ENCODE assay signal across 20 cellular contexts in the genomic region with DNA sequence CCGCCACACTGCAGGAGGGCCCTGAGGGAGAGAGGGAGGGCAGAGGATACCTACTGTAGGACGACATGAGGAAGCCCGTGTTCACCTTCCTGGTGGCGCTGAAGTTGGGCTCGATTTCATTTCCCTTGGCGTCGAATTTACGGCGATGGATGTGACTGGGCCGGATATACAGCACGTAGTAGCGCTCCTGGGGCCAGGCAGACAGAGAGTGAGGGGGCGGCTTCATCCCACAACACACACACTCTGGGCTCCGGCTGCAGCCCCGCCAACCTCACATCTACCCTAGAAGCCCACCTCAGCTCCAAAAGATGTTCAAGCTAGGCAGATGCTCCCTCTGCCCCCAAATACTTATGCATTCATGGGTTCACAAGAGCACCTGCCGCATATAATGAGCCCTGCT. TPM values are rescaled to one million over a fixed set of nuclear protein-coding genes. Genes with fewer than 3 reads are reported as not detected.
DNase-seq lines count a peak whose midpoint lies in the region; ATAC-seq, FAIRE-seq and TF ChIP-seq lines count a peak whose summit lies in the region.
"Had no signal": no experiment of that assay in that cellular context is flagged by ENCODE, and none has a peak within 500 bp of the region (broad histone marks: within the 10 kb centered on the region; RNA-seq: fewer than 3 reads in every experiment).

No MANE protein-coding gene starts in this region.

- H3K27me3 Mint-ChIP-seq in activated CD8-positive, alpha-beta T cell treated with anti-CD3 and anti-CD28 coated beads for 36 hours, result peaks cover 22% of the 10 kb centered on the region
- H3K27me3 Mint-ChIP-seq in activated CD8-positive, alpha-beta T cell treated with anti-CD3 and anti-CD28 coated beads, Interleukin-2, amount 10 ng/mL, durations not matched to agents 7 days and 5 days (ENCODE audit: low read depth), result peaks cover 32% of the 10 kb centered on the region

- H2BK5ac ChIP-seq in neuronal stem cell (ENCODE audit: low read length), result no peak overlapping the region

- FAIRE-seq in bronchial epithelial cell (lab: Jason Lieb, UNC), result peak; percentile 66
- FAIRE-seq: HTR-8/SVneo, K562 had no signal

- no peak overlapping the region for H2BK120ac ChIP-seq in neuronal stem cell (ENCODE audit: low read depth, low read length)

- H3K4ac ChIP-seq in neuronal stem cell (ENCODE audit: low read length), result no peak overlapping the region

- H2BK15ac ChIP-seq in neuronal stem cell (ENCODE audit: low read length), result no peak overlapping the region

- H3K27me3 ChIP-seq in bronchial epithelial cell (ENCODE audit: control insufficient read depth, insufficient read depth, low read length) (no peaks in the 10 kb centered on the region), neuronal stem cell (ENCODE audit: control insufficient read depth in 3 of 3, insufficient read depth in 3 of 3, low read depth in 1 of 3, low read length in 3 of 3) (no peaks in the 10 kb centered on the region)

- peak; percentile 32 for DNase-seq in activated CD8-positive, alpha-beta T cell treated with anti-CD3 and anti-CD28 coated beads for 36 hours
- no peak for DNase-seq in activated CD8-positive, alpha-beta T cell treated with anti-CD3 and anti-CD28 coated beads, Interleukin-2, amount 10 ng/mL, durations not matched to agents 7 days and 5 days
- DNase-seq in bronchial epithelial cell (ENCODE audit: low read depth), result no peak
- peak; percentile 50 for DNase-seq in islet precursor cell
- no peak for DNase-seq in neuronal stem cell (ENCODE audit: low spot score)
- no peak for DNase-seq in DMS 273 treated with DMSO at 0.1 percent for 48 hours (lab: John Stamatoyannopoulos, UW)
- DNase-seq in SK-N-DZ (ENCODE audit: low spot score), result no peak
- DNase-seq: 8988T; Calu3; CD4-positive, alpha-beta memory T cell; DMS53; GDM1; H9; IMR-90 had no signal

- intact Hi-C loops in activated CD8-positive, alpha-beta T cell treated with anti-CD3 and anti-CD28 coated beads for 36 hours (cut with micrococcal nuclease), result no loop called here

- no peak overlapping the region for H2BK12ac ChIP-seq in neuronal stem cell (ENCODE audit: low read length)

- no peak overlapping the region for H3K4me2 ChIP-seq in neuronal stem cell (ENCODE audit: insufficient read depth, low read length, poor library complexity, severe bottlenecking)
- H3K4me2 ChIP-seq: BLaER1, GM23338 had no signal

- CTCF ChIA-PET in activated CD8-positive, alpha-beta T cell treated with anti-CD3 and anti-CD28 coated beads for 36 hours (lab: Charles Lee), result interaction anchor here (2.1 kb wide), 1 partner anchor 10 kb away, joined by 4 read pairs; no protein-coding TSS in a partner anchor
- CTCF ChIA-PET in activated CD8-positive, alpha-beta T cell treated with anti-CD3 and anti-CD28 coated beads, Interleukin-2, amount 10 ng/mL, durations not matched to agents 7 days and 5 days (lab: Charles Lee), result no interaction called here

- TF ChIP-seq CTCF in activated CD8-positive, alpha-beta T cell treated with anti-CD3 and anti-CD28 coated beads for 36 hours (IDR thresholded peaks at IDR 0.05), result no peak
- no peak for TF ChIP-seq CTCF in bronchial epithelial cell (IDR thresholded peaks at IDR 0.05; ENCODE audit: insufficient read depth, low read length, severe bottlenecking)

- H3K4me1 Mint-ChIP-seq in activated CD8-positive, alpha-beta T cell treated with anti-CD3 and anti-CD28 coated beads for 36 hours (ENCODE audit: low read depth), result peaks cover 4% of the 10 kb centered on the region
- no peaks in the 10 kb centered on the region for H3K4me1 Mint-ChIP-seq in activated CD8-positive, alpha-beta T cell treated with anti-CD3 and anti-CD28 coated beads, Interleukin-2, amount 10 ng/mL, durations not matched to agents 7 days and 5 days (ENCODE audit: low read depth)

- no peak overlapping the region for H4K8ac ChIP-seq in neuronal stem cell (ENCODE audit: low read depth, low read length)

- peaks cover 5% of the 10 kb centered on the region for H3K36me3 ChIP-seq in bronchial epithelial cell (ENCODE audit: control insufficient read depth, insufficient read depth, low read length)
- peaks cover 7 to 69% of the 10 kb centered on the region in 2 donors for H3K36me3 ChIP-seq in neuronal stem cell (replicated peaks in 1 of 2; ENCODE audit: control insufficient read depth in 2 of 2, insufficient read depth in 2 of 2, low read length in 2 of 2)
- H3K36me3 ChIP-seq: BLaER1 had no signal

- no peak overlapping the region for H3K14ac ChIP-seq in neuronal stem cell (ENCODE audit: low read length)

- H3K9me3 Mint-ChIP-seq in activated CD8-positive, alpha-beta T cell treated with anti-CD3 and anti-CD28 coated beads for 36 hours, result no peaks in the 10 kb centered on the region
- no peaks in the 10 kb centered on the region for H3K9me3 Mint-ChIP-seq in activated CD8-positive, alpha-beta T cell treated with anti-CD3 and anti-CD28 coated beads, Interleukin-2, amount 10 ng/mL, durations not matched to agents 7 days and 5 days (ENCODE audit: insufficient read depth)
- H3K9me3 Mint-ChIP-seq: CD14-positive monocyte; CD4-positive, alpha-beta memory T cell; GM23338; H9 had no signal

- peaks cover 2 to 7% of the 10 kb centered on the region in 2 donors for H3K4me1 ChIP-seq in neuronal stem cell (ENCODE audit: control insufficient read depth in 2 of 2, insufficient read depth in 1 of 2, low read depth in 1 of 2, low read length in 2 of 2)
- H3K4me1 ChIP-seq: BLaER1 had no signal

- no peaks in the 10 kb centered on the region for H3K36me3 Mint-ChIP-seq in activated CD8-positive, alpha-beta T cell treated with anti-CD3 and anti-CD28 coated beads for 36 hours (ENCODE audit: low read depth)
- H3K36me3 Mint-ChIP-seq in activated CD8-positive, alpha-beta T cell treated with anti-CD3 and anti-CD28 coated beads, Interleukin-2, amount 10 ng/mL, durations not matched to agents 7 days and 5 days (ENCODE audit: low read depth), result no peaks in the 10 kb centered on the region
- H3K36me3 Mint-ChIP-seq: CD4-positive, alpha-beta memory T cell had no signal

- no peak overlapping the region for H3K18ac ChIP-seq in neuronal stem cell (ENCODE audit: low read length)

- H3K27ac ChIP-seq in neuronal stem cell (replicated peaks; ENCODE audit: low read length), result no peak overlapping the region
- H3K27ac ChIP-seq: BLaER1 had no signal

- H3K4me3 Mint-ChIP-seq in activated CD8-positive, alpha-beta T cell treated with anti-CD3 and anti-CD28 coated beads for 36 hours, result no peak overlapping the region
- no peak overlapping the region for H3K4me3 Mint-ChIP-seq in activated CD8-positive, alpha-beta T cell treated with anti-CD3 and anti-CD28 coated beads, Interleukin-2, amount 10 ng/mL, durations not matched to agents 7 days and 5 days
- H3K4me3 Mint-ChIP-seq: CD14-positive monocyte; CD4-positive, alpha-beta memory T cell; GM23338; H9 had no signal

- H3K23ac ChIP-seq in neuronal stem cell (ENCODE audit: low read depth, low read length, poor library complexity), result no peak overlapping the region

- POLR2A ChIA-PET in activated CD8-positive, alpha-beta T cell treated with anti-CD3 and anti-CD28 coated beads for 36 hours (lab: Charles Lee), result interaction anchor here (1.0 kb wide), 1 partner anchor 14 kb away, joined by 3 read pairs; the partner anchor contains the start of gene AP3S2
- POLR2A ChIA-PET in activated CD8-positive, alpha-beta T cell treated with anti-CD3 and anti-CD28 coated beads, Interleukin-2, amount 10 ng/mL, durations not matched to agents 7 days and 5 days (lab: Charles Lee), result no interaction called here

- peak overlapping the region; percentile 80 for H3K9ac ChIP-seq in neuronal stem cell (ENCODE audit: low read depth, low read length, poor library complexity)
- H3K9ac ChIP-seq: BLaER1 had no signal

- no CpG with 5 or more reads among the region's 16 CpGs for WGBS in neuronal stem cell (ENCODE audit: extremely low coverage in 2 of 2, insufficient read length in 2 of 2, insufficient replicate concordance in 1 of 2), 2 donors

- H3K27ac Mint-ChIP-seq in activated CD8-positive, alpha-beta T cell treated with anti-CD3 and anti-CD28 coated beads for 36 hours, result no peak overlapping the region
- no peak overlapping the region for H3K27ac Mint-ChIP-seq in activated CD8-positive, alpha-beta T cell treated with anti-CD3 and anti-CD28 coated beads, Interleukin-2, amount 10 ng/mL, durations not matched to agents 7 days and 5 days
- H3K27ac Mint-ChIP-seq: CD4-positive, alpha-beta memory T cell; GM23338; H9 had no signal

- no peaks in the 10 kb centered on the region for H3K9me3 ChIP-seq in neuronal stem cell (replicated peaks in 1 of 2; ENCODE audit: control insufficient read depth in 2 of 2, insufficient read depth in 1 of 2, low read depth in 1 of 2, low read length in 2 of 2)

- peak overlapping the region; percentile 78 for H2AK5ac ChIP-seq in neuronal stem cell (ENCODE audit: low read depth, low read length)

- no peak overlapping the region for H4K91ac ChIP-seq in neuronal stem cell (ENCODE audit: low read depth, low read length, poor library complexity)

- H2AFZ ChIP-seq in neuronal stem cell (ENCODE audit: low read length), result no peak overlapping the region
- H2AFZ ChIP-seq: GM23338 had no signal

- H3K4me3 ChIP-seq in bronchial epithelial cell (ENCODE audit: low read depth, low read length) (no peak overlapping the region), neuronal stem cell (ENCODE audit: low read length in 2 of 2) (no peak overlapping the region)
- H3K4me3 ChIP-seq: BLaER1, GM23338, K562 had no signal

- no peaks in the 10 kb centered on the region for H3K79me1 ChIP-seq in neuronal stem cell (ENCODE audit: low read depth, low read length)

- ATAC-seq in activated CD8-positive, alpha-beta T cell treated with anti-CD3 and anti-CD28 coated beads for 36 hours, result peak; percentile 71
- ATAC-seq in activated CD8-positive, alpha-beta T cell treated with anti-CD3 and anti-CD28 coated beads, Interleukin-2, amount 10 ng/mL, durations not matched to agents 7 days and 5 days, result no peak
- ATAC-seq in HG02884 (IDR thresholded peaks at IDR 0.05; ENCODE audit: unreplicated experiment), result no peak
- ATAC-seq: GM23338, K562 had no signal

RNA-seq across cellular contexts. Expression of gene ARPIN, which starts 4.5 kb away (rescaled TPM):
- total RNA-seq in activated CD8-positive, alpha-beta T cell treated with anti-CD3 and anti-CD28 coated beads for 36 hours, result not detected
- not detected for total RNA-seq in activated CD8-positive, alpha-beta T cell treated with anti-CD3 and anti-CD28 coated beads, Interleukin-2, amount 10 ng/mL, durations not matched to agents 7 days and 5 days
- total RNA-seq in bronchial epithelial cell, result 4.5 and 12.9 TPM in 2 replicates
- 6.9 TPM for polyA plus RNA-seq in neuronal stem cell (2013, experiment 1 of 2)
- polyA plus RNA-seq in neuronal stem cell (2013, experiment 2 of 2), result 6.9 TPM
- 8.6 and 9.7 TPM in 2 replicates for polyA plus RNA-seq in SK-N-DZ (2014; cell fraction: cytosol; rRNA removed)
- 8.1 and 8.5 TPM in 2 replicates for polyA plus RNA-seq in SK-N-DZ (2014; cell fraction: nucleus; rRNA removed)
- total RNA-seq: K562 had no signal
- polyA plus RNA-seq: CD4-positive, alpha-beta memory T cell; K562 had no signal

RNA-seq across cellular contexts. Expression of gene AP3S2, which starts 14.4 kb away (rescaled TPM):
- total RNA-seq in activated CD8-positive, alpha-beta T cell treated with anti-CD3 and anti-CD28 coated beads for 36 hours, result 10 to 100 TPM; 20.3 to 23.0 TPM
- 10 to 100 TPM; 24.7 to 25.5 TPM for total RNA-seq in activated CD8-positive, alpha-beta T cell treated with anti-CD3 and anti-CD28 coated beads, Interleukin-2, amount 10 ng/mL, durations not matched to agents 7 days and 5 days
- total RNA-seq in bronchial epithelial cell, result 50.6 and 51.3 TPM in 2 replicates
- polyA plus RNA-seq in neuronal stem cell (2013, experiment 1 of 2), result 30.6 TPM
- polyA plus RNA-seq in neuronal stem cell (2013, experiment 2 of 2), result 30.8 TPM
- 55.2 and 81.1 TPM in 2 replicates for polyA plus RNA-seq in SK-N-DZ (2014; cell fraction: cytosol; rRNA removed)
- polyA plus RNA-seq in SK-N-DZ (2014; cell fraction: nucleus; rRNA removed), result 18.2 and 23.1 TPM in 2 replicates

Comparison
In these comparisons a context has a peak if more than half of its experiments do, and no peak if none do; other contexts are left out.
1. DNase-seq: peak in activated CD8-positive, alpha-beta T cell treated with anti-CD3 and anti-CD28 coated beads for 36 hours (single experiment) and islet precursor cell (single experiment); none in activated CD8-positive, alpha-beta T cell treated with anti-CD3 and anti-CD28 coated beads, Interleukin-2, amount 10 ng/mL, durations not matched to agents 7 days and 5 days (single experiment), bronchial epithelial cell (single experiment), neuronal stem cell (single experiment), DMS 273 treated with DMSO at 0.1 percent for 48 hours (single experiment) and SK-N-DZ (single experiment).